In genomic region chr12:27244680-27245005, GRCh38 we compare ENCODE assay signal across 8 cellular contexts. TPM values are rescaled to one million over a fixed set of nuclear protein-coding genes. Genes with fewer than 3 reads are reported as not detected.
DNase-seq lines count a peak whose midpoint lies in the region; ATAC-seq lines count a peak whose summit lies in the region.

No MANE protein-coding gene starts in this region.

- no peaks in the 10 kb centered on the region for H3K27me3 ChIP-seq in iPS-15b (ENCODE audit: control insufficient read depth, insufficient read depth, low read length)

- H3K4me3 Mint-ChIP-seq in activated naive CD4-positive, alpha-beta T cell treated with anti-CD3 and anti-CD28 coated beads, Interleukin-2, amount 50 U/mL, for 24 hours: peak overlapping the region; percentile 99
- peak overlapping the region; percentile 100 for H3K4me3 Mint-ChIP-seq in activated CD4-positive, alpha-beta memory T cell treated with anti-CD3 and anti-CD28 coated beads for 36 hours
- H3K4me3 Mint-ChIP-seq in stimulated activated naive CD8-positive, alpha-beta T cell treated with anti-CD3 and anti-CD28 coated beads, Interleukin-15, amount 100 ng/mL, for 72 hours: peak overlapping the region; percentile 96

- no peaks in the 10 kb centered on the region for H3K27me3 Mint-ChIP-seq in activated naive CD4-positive, alpha-beta T cell treated with anti-CD3 and anti-CD28 coated beads, Interleukin-2, amount 50 U/mL, for 24 hours
- no peaks in the 10 kb centered on the region for H3K27me3 Mint-ChIP-seq in activated CD4-positive, alpha-beta memory T cell treated with anti-CD3 and anti-CD28 coated beads for 36 hours
- H3K27me3 Mint-ChIP-seq in stimulated activated naive CD8-positive, alpha-beta T cell treated with anti-CD3 and anti-CD28 coated beads, Interleukin-15, amount 100 ng/mL, for 72 hours: no peaks in the 10 kb centered on the region

- peaks cover 4% of the 10 kb centered on the region for H3K9me3 Mint-ChIP-seq in activated naive CD4-positive, alpha-beta T cell treated with anti-CD3 and anti-CD28 coated beads, Interleukin-2, amount 50 U/mL, for 24 hours
- no peaks in the 10 kb centered on the region for H3K9me3 Mint-ChIP-seq in activated CD4-positive, alpha-beta memory T cell treated with anti-CD3 and anti-CD28 coated beads for 36 hours
- H3K9me3 Mint-ChIP-seq in stimulated activated naive CD8-positive, alpha-beta T cell treated with anti-CD3 and anti-CD28 coated beads, Interleukin-15, amount 100 ng/mL, for 72 hours: peaks cover 0 to 7% of the 10 kb centered on the region in 2 donors

- intact Hi-C loops in activated CD4-positive, alpha-beta memory T cell treated with anti-CD3 and anti-CD28 coated beads for 36 hours (cut with micrococcal nuclease): loop anchor here (1.0 to 2.0 kb wide), 5 partner anchors 36 to 306 kb away; partner anchors contain the start of genes BMAL2, FGFR1OP2 and TM7SF3

- H3K9me3 ChIP-seq in iPS-15b (ENCODE audit: control insufficient read depth, insufficient read depth, low read length): no peaks in the 10 kb centered on the region

- no peak for DNase-seq in activated naive CD4-positive, alpha-beta T cell treated with Interleukin-2 at 50 U/mL for 16 hours
- DNase-seq in activated CD4-positive, alpha-beta memory T cell treated with anti-CD3 and anti-CD28 coated beads for 36 hours: no peak
- no peak for DNase-seq in stimulated activated naive CD8-positive, alpha-beta T cell treated with anti-CD3 and anti-CD28 coated beads, Interleukin-15, amount 100 ng/mL, for 72 hours
- DNase-seq in NCI-H1048 (lab: John Stamatoyannopoulos, UW): no peak

- H3K36me3 Mint-ChIP-seq in activated naive CD4-positive, alpha-beta T cell treated with anti-CD3 and anti-CD28 coated beads, Interleukin-2, amount 50 U/mL, for 24 hours: peaks cover 5% of the 10 kb centered on the region
- H3K36me3 Mint-ChIP-seq in activated CD4-positive, alpha-beta memory T cell treated with anti-CD3 and anti-CD28 coated beads for 36 hours: peaks cover 3% of the 10 kb centered on the region

- H3K36me3 ChIP-seq in iPS-15b (ENCODE audit: control insufficient read depth, insufficient read depth, low read length): no peaks in the 10 kb centered on the region

- peaks cover 10% of the 10 kb centered on the region for H3K4me1 ChIP-seq in iPS-15b (ENCODE audit: control insufficient read depth, insufficient read depth, low read length)

- peak overlapping the region; percentile 99 for H3K27ac Mint-ChIP-seq in activated naive CD4-positive, alpha-beta T cell treated with anti-CD3 and anti-CD28 coated beads, Interleukin-2, amount 50 U/mL, for 24 hours
- H3K27ac Mint-ChIP-seq in activated CD4-positive, alpha-beta memory T cell treated with anti-CD3 and anti-CD28 coated beads for 36 hours: peak overlapping the region; percentile 91
- peak overlapping the region; percentile 97 to 99 for H3K27ac Mint-ChIP-seq in stimulated activated naive CD8-positive, alpha-beta T cell treated with anti-CD3 and anti-CD28 coated beads, Interleukin-15, amount 100 ng/mL, for 72 hours

- CTCF ChIA-PET in activated CD4-positive, alpha-beta memory T cell treated with anti-CD3 and anti-CD28 coated beads for 36 hours (lab: Charles Lee): interaction anchor here (0.6 to 2.2 kb wide), 6 partner anchors 34 to 654 kb away, joined by 3 to 5 read pairs (median 4); no protein-coding TSS in a partner anchor

- H3K4me3 ChIP-seq in iPS-15b (ENCODE audit: low read depth, low read length): peak overlapping the region; percentile 95

- H3K9ac ChIP-seq in iPS-15b (ENCODE audit: low read depth, low read length): peak overlapping the region; percentile 92

- POLR2A ChIA-PET in activated CD4-positive, alpha-beta memory T cell treated with anti-CD3 and anti-CD28 coated beads for 36 hours (lab: Charles Lee): interaction anchor here (0.7 to 1.5 kb wide), 6 partner anchors 10 to 1911 kb away, joined by 3 to 8 read pairs (median 4); partner anchors contain the start of gene MED21

- ATAC-seq in stimulated activated naive CD8-positive, alpha-beta T cell treated with anti-CD3 and anti-CD28 coated beads, Interleukin-15, amount 100 ng/mL, for 72 hours: no peak
- ATAC-seq in GM18909 (IDR thresholded peaks at IDR 0.05; ENCODE audit: poor library complexity, unreplicated experiment) (no peak), HG03045 (IDR thresholded peaks at IDR 0.05; ENCODE audit: unreplicated experiment) (no peak)

- peaks cover 52% of the 10 kb centered on the region for H3K4me1 Mint-ChIP-seq in activated naive CD4-positive, alpha-beta T cell treated with anti-CD3 and anti-CD28 coated beads, Interleukin-2, amount 50 U/mL, for 24 hours
- H3K4me1 Mint-ChIP-seq in activated CD4-positive, alpha-beta memory T cell treated with anti-CD3 and anti-CD28 coated beads for 36 hours (ENCODE audit: low read depth): peaks cover 41% of the 10 kb centered on the region
- H3K4me1 Mint-ChIP-seq in stimulated activated naive CD8-positive, alpha-beta T cell treated with anti-CD3 and anti-CD28 coated beads, Interleukin-15, amount 100 ng/mL, for 72 hours: peaks cover 40% of the 10 kb centered on the region

RNA-seq across cellular contexts. Expression of gene STK38L, which starts 0.6 kb away (rescaled TPM):
- total RNA-seq in activated CD4-positive, alpha-beta memory T cell treated with anti-CD3 and anti-CD28 coated beads for 36 hours: 10 to 100 TPM; 25.1 to 25.2 TPM
